Comparison of ENCODE assay signal across 18 cellular contexts in the genomic region with DNA sequence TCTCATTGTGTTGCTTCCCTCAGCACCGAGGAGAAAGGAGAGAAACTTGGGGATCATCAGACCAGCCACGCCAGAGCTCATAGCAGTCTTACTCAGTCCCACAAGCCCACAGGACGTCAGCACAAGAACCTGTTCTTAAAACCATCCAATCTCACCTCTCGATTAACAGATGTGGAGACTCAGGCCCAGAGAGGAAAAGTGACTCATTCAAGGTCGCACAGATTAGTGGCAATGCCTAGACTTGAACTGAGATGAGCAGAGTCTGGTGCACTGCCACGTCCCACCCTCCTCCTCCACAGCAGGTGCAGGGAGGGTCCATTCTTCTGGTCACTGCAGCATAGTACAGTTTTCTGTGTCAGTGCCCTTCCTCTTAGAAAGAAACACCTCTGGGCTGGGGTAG.
A peak's percentile ranks its signal among the peaks of the same experiment; 100 is the strongest.
DNase-seq lines count a peak whose midpoint lies in the region; ATAC-seq, FAIRE-seq and TF ChIP-seq lines count a peak whose summit lies in the region.
"Had no signal": no experiment of that assay in that cellular context is flagged by ENCODE, and none has a peak within 500 bp of the region (broad histone marks: within the 10 kb centered on the region; RNA-seq: fewer than 3 reads in every experiment).

No MANE protein-coding gene starts in this region.

- no peak for TF ChIP-seq EP300 in ovary (IDR thresholded peaks at IDR 0.05)

- peaks cover 5% of the 10 kb centered on the region for H3K4me1 ChIP-seq in ovary (ENCODE audit: insufficient read depth)

- no peak for TF ChIP-seq POLR2A in GM12892 (IDR thresholded peaks at IDR 0.05; ENCODE audit: low read depth, low read length)
- TF ChIP-seq POLR2A in ovary (IDR thresholded peaks at IDR 0.05): no peak

- POLR2A ChIA-PET in activated CD4-positive, alpha-beta memory T cell treated with anti-CD3 and anti-CD28 coated beads for 36 hours (lab: Charles Lee): no interaction called here

- ATAC-seq in omental fat pad (ENCODE audit: low FRiP score): no peak
- ATAC-seq: A549, left colon had no signal

- WGBS in ovary, 3 donors: 68 to 78% (median 78%) methylated on average over 6 of the region's 6 CpGs

- H3K9me3 ChIP-seq in ovary: no peaks in the 10 kb centered on the region
- H3K9me3 ChIP-seq: A549 had no signal

- peaks cover 40% of the 10 kb centered on the region for H3K4me1 Mint-ChIP-seq in activated CD4-positive, alpha-beta memory T cell treated with anti-CD3 and anti-CD28 coated beads for 36 hours (ENCODE audit: low read depth)

- H3K27me3 Mint-ChIP-seq in activated CD4-positive, alpha-beta memory T cell treated with anti-CD3 and anti-CD28 coated beads for 36 hours: peaks cover 22% of the 10 kb centered on the region
- H3K27me3 Mint-ChIP-seq: CD8-positive, alpha-beta memory T cell had no signal

- no peak overlapping the region for H3K4me3 Mint-ChIP-seq in activated CD4-positive, alpha-beta memory T cell treated with anti-CD3 and anti-CD28 coated beads for 36 hours
- H3K4me3 Mint-ChIP-seq: type B pancreatic cell had no signal

- no peaks in the 10 kb centered on the region for H3K36me3 ChIP-seq in ovary

- DNase-seq in activated CD4-positive, alpha-beta T cell treated with anti-CD3 and anti-CD28 coated beads for 48 hours: peak; percentile 32
- DNase-seq in activated CD4-positive, alpha-beta T cell treated with anti-CD3 and anti-CD28 coated beads, Interleukin-2, amount 50 U/mL, for 1 hour: no peak
- DNase-seq in GM12892 (ENCODE audit: insufficient read length) (no peak), islet precursor cell (peak; percentile 62), ovary (no peak), omental fat pad (ENCODE audit: low spot score) (no peak), COLO829 (ENCODE audit: low spot score) (no peak)
- DNase-seq in activated CD4-positive, alpha-beta memory T cell treated with anti-CD3 and anti-CD28 coated beads for 36 hours: peak; percentile 48
- DNase-seq: CD8-positive, alpha-beta memory T cell; H7; left colon; NCI-H2171; occipital lobe; stimulated activated naive CD4-positive, alpha-beta T cell had no signal

- H3K27me3 ChIP-seq in ovary: no peaks in the 10 kb centered on the region

- CTCF ChIA-PET in activated CD4-positive, alpha-beta memory T cell treated with anti-CD3 and anti-CD28 coated beads for 36 hours (lab: Charles Lee): no interaction called here

- H3K27ac ChIP-seq in ovary: no peak overlapping the region
- H3K27ac ChIP-seq: A549, RWPE1 had no signal

- peaks cover 4% of the 10 kb centered on the region for H3K36me3 Mint-ChIP-seq in activated CD4-positive, alpha-beta memory T cell treated with anti-CD3 and anti-CD28 coated beads for 36 hours
- H3K36me3 Mint-ChIP-seq: type B pancreatic cell had no signal

- FAIRE-seq in GM12892 (lab: Jason Lieb, UNC): peak; percentile 68
- FAIRE-seq: A549, frontal cortex had no signal

- no peaks in the 10 kb centered on the region for H3K9me3 Mint-ChIP-seq in activated CD4-positive, alpha-beta memory T cell treated with anti-CD3 and anti-CD28 coated beads for 36 hours
- H3K9me3 Mint-ChIP-seq: CD8-positive, alpha-beta memory T cell; type B pancreatic cell had no signal

- H3K4me3 ChIP-seq in ovary: no peak overlapping the region
- H3K4me3 ChIP-seq: A549 had no signal

- no peak for TF ChIP-seq CTCF in ovary (IDR thresholded peaks at IDR 0.05)
- no peak for TF ChIP-seq CTCF in omental fat pad (IDR thresholded peaks at IDR 0.05)

- H3K27ac Mint-ChIP-seq in activated CD4-positive, alpha-beta memory T cell treated with anti-CD3 and anti-CD28 coated beads for 36 hours: no peak overlapping the region
- H3K27ac Mint-ChIP-seq: type B pancreatic cell had no signal

- intact Hi-C loops in activated CD4-positive, alpha-beta memory T cell treated with anti-CD3 and anti-CD28 coated beads for 36 hours (cut with micrococcal nuclease): loop anchor here (10.0 kb wide), 1 partner anchor 372 kb away; a partner anchor contains a TSS
- intact Hi-C loops in ovary (cut with DNase I): no loop called here

Comparison
In these comparisons a context has a peak if more than half of its experiments do, and no peak if none do; other contexts are left out.
1. DNase-seq: peak in activated CD4-positive, alpha-beta T cell treated with anti-CD3 and anti-CD28 coated beads for 48 hours (single experiment), activated CD4-positive, alpha-beta memory T cell treated with anti-CD3 and anti-CD28 coated beads for 36 hours (single experiment) and islet precursor cell (single experiment); none in activated CD4-positive, alpha-beta T cell treated with anti-CD3 and anti-CD28 coated beads, Interleukin-2, amount 50 U/mL, for 1 hour (single experiment), GM12892 (single experiment), ovary (0 of 5), omental fat pad (single experiment) and COLO829 (single experiment).